29 cellular contexts compared by ENCODE assay signal in genomic region chr3:48279926-48280325, GRCh38. TPM values are rescaled to one million over a fixed set of nuclear protein-coding genes. Genes with fewer than 3 reads are reported as not detected.
"Had no signal": no experiment of that assay in that cellular context is flagged by ENCODE, and none has a peak within 500 bp of the region (broad histone marks: within the 10 kb centered on the region; RNA-seq: fewer than 3 reads in every experiment).

No MANE protein-coding gene starts in this region.

- H3K27ac Mint-ChIP-seq: activated CD4-positive, alpha-beta memory T cell treated with anti-CD3 and anti-CD28 coated beads, Interleukin-2, amount 10 ng/mL, durations not matched to agents 7 days and 5 days; activated CD4-positive, alpha-beta T cell treated with anti-CD3 and anti-CD28 coated beads for 36 hours; activated naive CD4-positive, alpha-beta T cell treated with anti-CD3 and anti-CD28 coated beads, Interleukin-2, amount 50 U/mL, for 24 hours; activated T-helper 17 cell treated with anti-CD3 and anti-CD28 coated beads, Interleukin-2, amount 50 U/mL, for 72 hours had no signal

- H3K4me1 ChIP-seq: ascending aorta, body of pancreas had no signal

- H3K27ac ChIP-seq: ascending aorta, body of pancreas, KMS-11, VCaP had no signal

- H3K9ac ChIP-seq: KMS-11 had no signal

- H3K4me3 ChIP-seq: ascending aorta, body of pancreas had no signal

- H3K4me2 ChIP-seq: KMS-11 had no signal

- H3K4me1 Mint-ChIP-seq: activated naive CD4-positive, alpha-beta T cell treated with anti-CD3 and anti-CD28 coated beads, Interleukin-2, amount 50 U/mL, for 24 hours; activated T-helper 17 cell treated with anti-CD3 and anti-CD28 coated beads, Interleukin-2, amount 50 U/mL, for 72 hours had no signal

- H3K4me3 Mint-ChIP-seq: activated CD4-positive, alpha-beta memory T cell treated with anti-CD3 and anti-CD28 coated beads, Interleukin-2, amount 10 ng/mL, durations not matched to agents 7 days and 5 days; activated CD4-positive, alpha-beta T cell treated with anti-CD3 and anti-CD28 coated beads for 36 hours; activated naive CD4-positive, alpha-beta T cell treated with anti-CD3 and anti-CD28 coated beads, Interleukin-2, amount 50 U/mL, for 24 hours; activated T-helper 17 cell treated with anti-CD3 and anti-CD28 coated beads, Interleukin-2, amount 50 U/mL, for 72 hours had no signal

- H3K27me3 ChIP-seq: ascending aorta, body of pancreas had no signal

- DNase-seq: activated CD4-positive, alpha-beta memory T cell treated with anti-CD3 and anti-CD28 coated beads, Interleukin-2, amount 10 ng/mL, durations not matched to agents 7 days and 5 days; activated CD4-positive, alpha-beta T cell treated with anti-CD3 and anti-CD28 coated beads for 36 hours; activated CD4-positive, alpha-beta T cell treated with anti-CD3 and anti-CD28 coated beads, Interleukin-2, amount 50 U/mL, for 1 hour; activated T-cell treated with anti-CD3 and anti-CD28 coated beads for 4 hours; activated T-cell treated with anti-CD3 and anti-CD28 coated beads, Interleukin-2, amount 50 U/mL, for 48 hours; amniotic stem cell; body of pancreas; central memory CD4-positive, alpha-beta T cell; NCI-H1092; NCI-H1417; NCI-H1930; NCI-H2171 treated with DMSO at 0.1 percent for 48 hours; NCI-H345; NCI-H510A; NCI-H526 treated with DMSO at 0.1 percent for 48 hours; NCI-H82; SIG-M5; T-helper 2 cell; T1000 had no signal

- H3K36me3 ChIP-seq: ascending aorta had no signal

- H3K27me3 Mint-ChIP-seq: activated CD4-positive, alpha-beta memory T cell treated with anti-CD3 and anti-CD28 coated beads, Interleukin-2, amount 10 ng/mL, durations not matched to agents 7 days and 5 days; activated CD4-positive, alpha-beta T cell treated with anti-CD3 and anti-CD28 coated beads for 36 hours; activated naive CD4-positive, alpha-beta T cell treated with anti-CD3 and anti-CD28 coated beads, Interleukin-2, amount 50 U/mL, for 24 hours; activated T-helper 17 cell treated with anti-CD3 and anti-CD28 coated beads, Interleukin-2, amount 50 U/mL, for 72 hours had no signal

- ATAC-seq: activated CD4-positive, alpha-beta T cell treated with anti-CD3 and anti-CD28 coated beads for 36 hours; activated T-helper 17 cell treated with anti-CD3 and anti-CD28 coated beads, Interleukin-2, amount 50 U/mL, for 72 hours; body of pancreas had no signal

- H3K9me3 ChIP-seq: ascending aorta, body of pancreas had no signal

RNA-seq across cellular contexts. Expression of gene SPINK8, which starts 53.5 kb away (rescaled TPM):
- total RNA-seq: activated CD4-positive, alpha-beta memory T cell treated with anti-CD3 and anti-CD28 coated beads, Interleukin-2, amount 10 ng/mL, durations not matched to agents 7 days and 5 days; activated CD4-positive, alpha-beta T cell treated with anti-CD3 and anti-CD28 coated beads for 36 hours; activated CD8-positive, alpha-beta memory T cell treated with anti-CD3 and anti-CD28 coated beads for 36 hours; activated T-helper 17 cell treated with anti-CD3 and anti-CD28 coated beads, Interleukin-2, amount 50 U/mL, for 72 hours; ascending aorta; body of pancreas; bronchial epithelial cell; MCF 10A; OCI-LY7; RPMI7951 had no signal

RNA-seq across cellular contexts. Expression of gene CAMP, which starts 56.6 kb away (rescaled TPM):
- total RNA-seq: activated CD4-positive, alpha-beta memory T cell treated with anti-CD3 and anti-CD28 coated beads, Interleukin-2, amount 10 ng/mL, durations not matched to agents 7 days and 5 days; activated CD4-positive, alpha-beta T cell treated with anti-CD3 and anti-CD28 coated beads for 36 hours; activated CD8-positive, alpha-beta memory T cell treated with anti-CD3 and anti-CD28 coated beads for 36 hours; activated T-helper 17 cell treated with anti-CD3 and anti-CD28 coated beads, Interleukin-2, amount 50 U/mL, for 72 hours; ascending aorta; body of pancreas; RPMI7951 had no signal
